In genomic region chr11:108854366-108854765, GRCh38 we compare ENCODE assay signal across 8 cellular contexts.
DNase-seq lines count a peak whose midpoint lies in the region; ATAC-seq, FAIRE-seq and TF ChIP-seq lines count a peak whose summit lies in the region.

No MANE protein-coding gene starts in this region.

- H3K4me1 ChIP-seq in breast epithelium = no peaks in the 10 kb centered on the region

- peak overlapping the region; percentile 19 for H3K27ac Mint-ChIP-seq in MCF 10A (ENCODE audit: low read depth, unreplicated experiment)

- no peaks in the 10 kb centered on the region for H3K36me3 Mint-ChIP-seq in MCF 10A (ENCODE audit: insufficient read depth, unreplicated experiment)

- ATAC-seq in HG03159 (IDR thresholded peaks at IDR 0.05; ENCODE audit: unreplicated experiment) = peak; percentile 97

- CTCF ChIA-PET in MCF 10A (lab: Yijun Ruan, JAX) = interaction anchor here (0.6 kb wide), 2 partner anchors 116 to 1573 kb away, joined by 3 read pairs; no protein-coding TSS in a partner anchor

- intact Hi-C loops in MCF 10A (cut with micrococcal nuclease) (no loop called here), breast epithelium (cut with DNase I; ENCODE audit: low total_unique reads) (no loop called here)

- no peak for FAIRE-seq in bronchial epithelial cell (lab: Jason Lieb, UNC)

- H3K4me3 Mint-ChIP-seq in MCF 10A (ENCODE audit: unreplicated experiment) = peak overlapping the region; percentile 21

- H3K4me1 Mint-ChIP-seq in MCF 10A (ENCODE audit: insufficient read depth, unreplicated experiment) = peaks cover 10% of the 10 kb centered on the region

- no peak for TF ChIP-seq POLR2A in breast epithelium (IDR thresholded peaks at IDR 0.05)

- H3K9me3 Mint-ChIP-seq in MCF 10A (ENCODE audit: unreplicated experiment) = no peaks in the 10 kb centered on the region

- H3K27me3 ChIP-seq in breast epithelium = no peaks in the 10 kb centered on the region
- no peaks in the 10 kb centered on the region for H3K27me3 ChIP-seq in bronchial epithelial cell (ENCODE audit: control insufficient read depth, insufficient read depth, low read length)

- TF ChIP-seq CTCF in MCF 10A (IDR thresholded peaks at IDR 0.05; ENCODE audit: unreplicated experiment) (no peak), breast epithelium (IDR thresholded peaks at IDR 0.05) (no peak), bronchial epithelial cell (IDR thresholded peaks at IDR 0.05; ENCODE audit: insufficient read depth, low read length, severe bottlenecking) (no peak)

- no peak for DNase-seq in MCF 10A (ENCODE audit: unreplicated experiment)
- DNase-seq in breast epithelium (ENCODE audit: low spot score in 2 of 2) = no peak
- peak; percentile 36 for DNase-seq in bronchial epithelial cell (ENCODE audit: low read depth)
- no peak for DNase-seq in NCI-H2227 (lab: John Stamatoyannopoulos, UW; ENCODE audit: unreplicated experiment)
- DNase-seq in activated CD8-positive, alpha-beta memory T cell treated with anti-CD3 and anti-CD28 coated beads for 24 hours = no peak
- no peak for DNase-seq in cortex of kidney (lab: John Stamatoyannopoulos, UW)

- H3K4me3 ChIP-seq in breast epithelium (peak overlapping the region in 1 of 3 donors; percentile 5), bronchial epithelial cell (ENCODE audit: low read depth, low read length) (no peak overlapping the region), skin epidermis (peak overlapping the region in 2 of 7 experiments; percentile 9 to 13)

- H3K9me3 ChIP-seq in breast epithelium = no peaks in the 10 kb centered on the region

- peak overlapping the region in 1 of 2 donors; percentile 19 for H3K27ac ChIP-seq in breast epithelium
- peak overlapping the region in 13 of 21 experiments; percentile 18 to 76 (median 35) for H3K27ac ChIP-seq in skin epidermis

- H3K27me3 Mint-ChIP-seq in MCF 10A (ENCODE audit: insufficient read depth, unreplicated experiment) = no peaks in the 10 kb centered on the region

- POLR2A ChIA-PET in MCF 10A (lab: Yijun Ruan, JAX) = interaction anchor here (0.8 to 1.2 kb wide), 2 partner anchors 9 to 30 kb away, joined by 3 to 4 read pairs; no protein-coding TSS in a partner anchor

- no TSS peak for BruUV-seq in MCF 10A (replicated peaks; lab: Mats Ljungman, UMichigan)

- H3K36me3 ChIP-seq in breast epithelium (peaks cover 5% of the 10 kb centered on the region), bronchial epithelial cell (ENCODE audit: control insufficient read depth, insufficient read depth, low read length) (no peaks in the 10 kb centered on the region)
